Comparison of ENCODE assay signal across 26 cellular contexts in the genomic region with DNA sequence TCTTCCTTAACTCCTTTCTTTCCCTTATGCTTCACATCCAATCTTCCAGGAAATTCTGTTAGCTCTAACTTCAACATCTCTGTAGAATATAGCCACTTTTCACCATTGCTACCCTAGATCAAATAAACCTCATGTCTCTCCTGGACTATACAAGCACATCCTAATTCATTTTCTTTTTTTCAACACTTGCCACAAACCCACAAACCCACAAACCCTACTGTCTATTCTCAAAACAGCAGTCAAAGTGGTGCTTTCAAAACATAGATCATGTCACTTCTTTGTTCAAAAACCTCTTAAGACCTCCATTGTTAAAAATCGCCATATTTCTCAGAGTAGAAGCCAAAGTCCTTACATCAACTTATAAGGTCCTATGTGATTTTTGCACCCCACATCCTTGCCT.
"Had no signal": no experiment of that assay in that cellular context is flagged by ENCODE, and none has a peak within 500 bp of the region (broad histone marks: within the 10 kb centered on the region; RNA-seq: fewer than 3 reads in every experiment).

No MANE protein-coding gene starts in this region.

- H3K4me2 ChIP-seq: KMS-11 had no signal

- H3K36me3 ChIP-seq: ascending aorta, cardiac muscle cell, SJCRH30, WERI-Rb-1 had no signal

- ATAC-seq: Panc1 had no signal

- DNase-seq: activated CD4-positive, alpha-beta memory T cell treated with anti-CD3 and anti-CD28 coated beads for 36 hours; activated CD4-positive, alpha-beta T cell treated with anti-CD3 and anti-CD28 coated beads, Interleukin-2, amount 50 U/mL, for 1 hour; activated CD8-positive, alpha-beta memory T cell treated with anti-CD3 and anti-CD28 coated beads, Interleukin-2, amount 50 U/mL, for 4 hours; activated effector memory CD4-positive, alpha-beta T cell treated with Interleukin-2 at 50 U/mL for 16 hours; activated naive CD4-positive, alpha-beta T cell treated with anti-CD3 and anti-CD28 coated beads, Interleukin-2, amount 10 ng/mL, durations not matched to agents 7 days and 5 days; activated T-cell treated with anti-CD3 and anti-CD28 coated beads, Interleukin-2, amount 50 U/mL, for 48 hours; amygdala; MM.1S; NCI-H1092 treated with DMSO at 0.1 percent for 48 hours; NCI-H1417; NCI-H187 treated with DMSO at 0.1 percent for 48 hours; NCI-H2081; NCI-H2171 treated with DMSO at 0.1 percent for 48 hours; NCI-H2227 treated with DMSO at 0.1 percent for 48 hours; NCI-H446; NCI-H510A treated with DMSO at 0.1 percent for 48 hours; NCI-H82; SHP77; SJCRH30; T1000; WERI-Rb-1 had no signal

- H3K4me3 ChIP-seq: ascending aorta, cardiac muscle cell, SJCRH30, SK-N-MC had no signal

- H3K27ac ChIP-seq: ascending aorta, cardiac muscle cell, KMS-11, SJCRH30, SK-N-MC, WERI-Rb-1 had no signal

- H3K4me1 ChIP-seq: ascending aorta, SJCRH30 had no signal

- H3K9ac ChIP-seq: KMS-11 had no signal

- H3K9me3 ChIP-seq: ascending aorta, SJCRH30 had no signal

- H3K27me3 ChIP-seq: ascending aorta, cardiac muscle cell, SJCRH30 had no signal
